In the genomic region with DNA sequence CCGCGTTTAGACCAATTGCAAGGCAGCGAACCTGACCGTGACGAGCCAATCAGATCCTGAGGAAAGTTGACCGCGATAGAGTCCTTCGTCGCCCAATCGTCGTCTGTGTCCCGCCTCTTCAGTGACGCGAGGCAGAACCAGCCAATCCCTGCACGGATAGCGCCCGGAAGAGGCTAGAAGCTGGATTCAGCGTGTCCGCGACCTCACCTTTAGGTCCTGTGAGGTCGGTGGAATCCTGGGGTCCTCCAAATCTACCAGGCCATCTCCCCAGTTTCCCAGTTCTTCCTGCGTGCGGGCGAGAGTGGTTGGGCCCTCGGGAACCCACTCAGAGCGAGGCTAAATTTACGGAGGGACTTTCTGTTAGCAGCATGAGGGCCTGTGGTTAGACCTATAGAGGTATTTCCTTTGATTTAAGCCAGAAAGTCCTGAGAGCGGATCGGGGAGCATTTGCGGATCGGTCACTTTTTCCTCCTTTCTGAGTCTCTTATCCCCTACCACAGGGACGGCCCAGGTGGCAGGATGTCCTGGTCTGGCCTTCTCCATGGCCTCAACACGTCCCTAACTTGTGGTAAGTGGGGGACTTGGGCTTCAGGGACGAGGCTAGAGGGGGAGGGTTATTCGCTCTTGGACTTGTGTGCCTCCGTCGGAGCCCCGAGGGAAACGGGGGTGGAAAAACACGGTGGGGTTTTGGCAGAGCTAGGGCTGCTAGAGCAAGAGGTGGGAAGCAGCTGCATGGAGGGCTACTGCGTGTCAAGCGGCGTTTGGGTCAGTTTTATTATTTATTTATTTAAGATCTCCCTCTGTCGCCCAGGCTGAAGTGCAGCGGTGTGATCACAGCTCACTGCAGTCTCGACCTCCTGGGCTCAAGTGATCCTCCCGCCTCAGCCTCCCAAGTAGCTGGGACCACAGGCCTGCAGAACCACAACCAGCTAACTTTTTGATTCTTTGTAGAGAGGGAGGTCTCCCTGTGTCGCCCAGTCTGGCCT, we compare ENCODE assay signal across 1 cellular context.
TF ChIP-seq lines count a peak whose summit lies in the region.

Gene MRPS12, plus strand, starts transcription at position 169 of the 986 bp plus-strand sequence. Its CDS starts 351 bp downstream, at position 520.

TF ChIP-seq in IMR-90, 13 proteins besides CTCF, POLR2A, EP300 and RAD21:
- TF ChIP-seq, protein P1, sequence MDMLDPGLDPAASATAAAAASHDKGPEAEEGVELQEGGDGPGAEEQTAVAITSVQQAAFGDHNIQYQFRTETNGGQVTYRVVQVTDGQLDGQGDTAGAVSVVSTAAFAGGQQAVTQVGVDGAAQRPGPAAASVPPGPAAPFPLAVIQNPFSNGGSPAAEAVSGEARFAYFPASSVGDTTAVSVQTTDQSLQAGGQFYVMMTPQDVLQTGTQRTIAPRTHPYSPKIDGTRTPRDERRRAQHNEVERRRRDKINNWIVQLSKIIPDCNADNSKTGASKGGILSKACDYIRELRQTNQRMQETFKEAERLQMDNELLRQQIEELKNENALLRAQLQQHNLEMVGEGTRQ (IDR thresholded peaks at IDR 0.05; ENCODE audit: low read depth, low read length), result peak; percentile 74
- TF ChIP-seq FOS (IDR thresholded peaks at IDR 0.05; ENCODE audit: low read depth, low read length) (no peak), SMC3 (IDR thresholded peaks at IDR 0.05; ENCODE audit: low read depth, low read length) (no peak), NFE2L2 (IDR thresholded peaks at IDR 0.05; ENCODE audit: low read depth, low read length) (no peak)
